18 cellular contexts compared by ENCODE assay signal in the genomic region with DNA sequence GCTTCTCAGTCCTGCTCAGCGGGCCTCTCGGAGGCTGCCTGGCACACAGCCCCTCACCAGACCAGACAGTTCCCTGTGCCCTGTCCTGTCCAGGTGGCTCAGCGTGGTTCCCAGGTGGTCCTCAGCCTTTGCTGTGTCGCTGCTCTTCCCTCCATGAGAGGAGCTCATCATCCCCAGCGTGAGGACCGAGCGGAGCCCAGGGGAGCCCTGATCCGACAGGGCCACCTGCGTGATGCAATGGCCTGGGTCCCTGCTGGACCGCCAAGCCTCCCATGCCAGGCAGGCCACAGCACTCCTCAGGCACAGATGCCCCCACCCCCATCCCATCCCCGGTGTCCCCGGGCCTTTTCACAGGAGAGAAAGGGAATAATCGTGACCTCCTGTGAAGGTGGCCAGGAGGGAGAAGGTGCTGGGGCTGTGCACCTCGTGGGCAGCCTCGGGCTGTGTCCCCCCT. TPM values are rescaled to one million over a fixed set of nuclear protein-coding genes. Genes with fewer than 3 reads are reported as not detected.
DNase-seq lines count a peak whose midpoint lies in the region; ATAC-seq and TF ChIP-seq lines count a peak whose summit lies in the region.
"Had no signal": no experiment of that assay in that cellular context is flagged by ENCODE, and none has a peak within 500 bp of the region (broad histone marks: within the 10 kb centered on the region; RNA-seq: fewer than 3 reads in every experiment).

No MANE protein-coding gene starts in this region.

- TF ChIP-seq CTCF in RWPE1 (conservative IDR thresholded peaks at IDR 0.05; ENCODE audit: low read depth) (no peak), upper lobe of right lung (IDR thresholded peaks at IDR 0.05) (no peak)

- H3K4me1 ChIP-seq in upper lobe of right lung, result peaks cover 20% of the 10 kb centered on the region

- H3K9me3 Mint-ChIP-seq in activated CD8-positive, alpha-beta T cell treated with anti-CD3 and anti-CD28 coated beads, Interleukin-2, amount 10 ng/mL, durations not matched to agents 7 days and 5 days (ENCODE audit: insufficient read depth), result no peaks in the 10 kb centered on the region
- H3K9me3 Mint-ChIP-seq: GM23338 had no signal

- peak overlapping the region; percentile 100 for H3K27ac ChIP-seq in RWPE1
- H3K27ac ChIP-seq in upper lobe of right lung, result no peak overlapping the region
- H3K27ac ChIP-seq: SJSA1 had no signal

- DNase-seq in RWPE1 (ENCODE audit: low spot score) (no peak), islet precursor cell (peak; percentile 41), posterior cingulate gyrus (peak in 6 of 10 donors; percentile 5 to 80 (median 42)), upper lobe of right lung (peak; percentile 59), HK-2 (ENCODE audit: unreplicated experiment) (no peak)
- DNase-seq in activated CD8-positive, alpha-beta T cell treated with anti-CD3 and anti-CD28 coated beads, Interleukin-2, amount 10 ng/mL, durations not matched to agents 7 days and 5 days, result no peak
- DNase-seq: GDM1; NCI-H1417; NCI-H187 treated with DMSO at 0.1 percent for 48 hours; NCI-H69; NK-92 treated with Interleukin-12 subunit alpha and Interleukin-12 subunit beta, amount 100 ng/mL, for 24 hours; OCI-M1; RPMI8226 had no signal

- peaks cover 11% of the 10 kb centered on the region for H3K27me3 Mint-ChIP-seq in activated CD8-positive, alpha-beta T cell treated with anti-CD3 and anti-CD28 coated beads, Interleukin-2, amount 10 ng/mL, durations not matched to agents 7 days and 5 days (ENCODE audit: low read depth)

- CTCF ChIA-PET in RWPE1 (lab: Yijun Ruan, JAX), result interaction anchor here (1.1 to 2.1 kb wide), 3 partner anchors 16 to 289 kb away, joined by 3 to 17 read pairs (median 5); no protein-coding TSS in a partner anchor
- CTCF ChIA-PET in activated CD8-positive, alpha-beta T cell treated with anti-CD3 and anti-CD28 coated beads, Interleukin-2, amount 10 ng/mL, durations not matched to agents 7 days and 5 days (lab: Charles Lee), result interaction anchor here (1.1 kb wide), 1 partner anchor 379 kb away, joined by 5 read pairs; no protein-coding TSS in a partner anchor

- H3K4me1 Mint-ChIP-seq in activated CD8-positive, alpha-beta T cell treated with anti-CD3 and anti-CD28 coated beads, Interleukin-2, amount 10 ng/mL, durations not matched to agents 7 days and 5 days (ENCODE audit: low read depth), result peaks cover 4% of the 10 kb centered on the region

- H3K4me3 Mint-ChIP-seq in activated CD8-positive, alpha-beta T cell treated with anti-CD3 and anti-CD28 coated beads, Interleukin-2, amount 10 ng/mL, durations not matched to agents 7 days and 5 days, result no peak overlapping the region
- H3K4me3 Mint-ChIP-seq: GM23338 had no signal

- POLR2A ChIA-PET in RWPE1 (lab: Yijun Ruan, JAX; ENCODE audit: low non-redundant PET), result no interaction called here
- POLR2A ChIA-PET in activated CD8-positive, alpha-beta T cell treated with anti-CD3 and anti-CD28 coated beads, Interleukin-2, amount 10 ng/mL, durations not matched to agents 7 days and 5 days (lab: Charles Lee), result no interaction called here

- no peaks in the 10 kb centered on the region for H3K9me3 ChIP-seq in upper lobe of right lung

- no peaks in the 10 kb centered on the region for H3K36me3 Mint-ChIP-seq in activated CD8-positive, alpha-beta T cell treated with anti-CD3 and anti-CD28 coated beads, Interleukin-2, amount 10 ng/mL, durations not matched to agents 7 days and 5 days (ENCODE audit: low read depth)

- intact Hi-C loops in posterior cingulate gyrus (cut with DNase I), result loop anchor here (5.0 kb wide), 1 partner anchor 287 kb away; no protein-coding TSS in a partner anchor
- intact Hi-C loops in upper lobe of right lung (cut with DNase I), result loop anchor here (5.0 kb wide), 1 partner anchor 207 kb away; no protein-coding TSS in a partner anchor

- no peak overlapping the region for H3K4me3 ChIP-seq in upper lobe of right lung
- H3K4me3 ChIP-seq: GM12878, GM23338, SJSA1 had no signal

- ATAC-seq in upper lobe of right lung (no peak), GM18498 (IDR thresholded peaks at IDR 0.05; ENCODE audit: unreplicated experiment) (no peak)
- ATAC-seq in activated CD8-positive, alpha-beta T cell treated with anti-CD3 and anti-CD28 coated beads, Interleukin-2, amount 10 ng/mL, durations not matched to agents 7 days and 5 days, result no peak
- ATAC-seq: GM12878, GM23338, HCT116 had no signal

- no peaks in the 10 kb centered on the region for H3K36me3 ChIP-seq in upper lobe of right lung

- no peak overlapping the region for H3K27ac Mint-ChIP-seq in activated CD8-positive, alpha-beta T cell treated with anti-CD3 and anti-CD28 coated beads, Interleukin-2, amount 10 ng/mL, durations not matched to agents 7 days and 5 days
- H3K27ac Mint-ChIP-seq: GM23338 had no signal

- H3K27me3 ChIP-seq in upper lobe of right lung, result peaks cover 22% of the 10 kb centered on the region
- H3K27me3 ChIP-seq: SJSA1 had no signal

RNA-seq across cellular contexts. Expression of gene GPC1, which starts 4.3 kb away (rescaled TPM):
- total RNA-seq in upper lobe of right lung, result 24.8 TPM
- 1 to 10 TPM; 4.4 to 5.7 TPM for total RNA-seq in activated CD8-positive, alpha-beta T cell treated with anti-CD3 and anti-CD28 coated beads, Interleukin-2, amount 10 ng/mL, durations not matched to agents 7 days and 5 days

Comparison
In these comparisons a context has a peak if more than half of its experiments do, and no peak if none do; other contexts are left out.
1. DNase-seq: peak in islet precursor cell (single experiment), posterior cingulate gyrus (6 of 10) and upper lobe of right lung (single experiment); none in RWPE1 (single experiment), HK-2 (single experiment) and activated CD8-positive, alpha-beta T cell treated with anti-CD3 and anti-CD28 coated beads, Interleukin-2, amount 10 ng/mL, durations not matched to agents 7 days and 5 days (single experiment).